In genomic region chrX:39452404-39452803, GRCh38 we compare ENCODE assay signal across 22 cellular contexts.
"Had no signal": no experiment of that assay in that cellular context is flagged by ENCODE, and none has a peak within 500 bp of the region (broad histone marks: within the 10 kb centered on the region; RNA-seq: fewer than 3 reads in every experiment).

No MANE protein-coding gene starts in this region.

- DNase-seq: activated CD4-positive, alpha-beta T cell treated with anti-CD3 and anti-CD28 coated beads, Interleukin-2, amount 10 ng/mL, durations not matched to agents 24 days and 14 days; activated CD4-positive, alpha-beta T cell treated with anti-CD3 and anti-CD28 coated beads, Interleukin-2, amount 50 U/mL, for 48 hours; activated CD4-positive, CD25-positive, alpha-beta regulatory T cell treated with anti-CD3 and anti-CD28 coated beads, Interleukin-2, amount 50 U/mL, for 72 hours; activated CD8-positive, alpha-beta memory T cell treated with anti-CD3 and anti-CD28 coated beads, Interleukin-2, amount 10 ng/mL, durations not matched to agents 7 days and 5 days; activated effector memory CD4-positive, alpha-beta T cell treated with anti-CD3 and anti-CD28 coated beads, Interleukin-2, amount 50 U/mL, for 16 hours; activated naive CD4-positive, alpha-beta T cell treated with Interleukin-2 at 50 U/mL for 16 hours; activated T-cell treated with anti-CD3 and anti-CD28 coated beads, Interleukin-2, amount 50 U/mL, for 24 hours; amygdala; MM.1S; NCI-H1092 treated with DMSO at 0.1 percent for 48 hours; NCI-H1436; NCI-H1694 treated with DMSO at 0.1 percent for 48 hours; NCI-H2029 treated with DMSO at 0.1 percent for 48 hours; NCI-H510A treated with DMSO at 0.1 percent for 48 hours; OCI-M1; RPMI8226 had no signal

- H3K9me3 Mint-ChIP-seq: activated T-cell treated with anti-CD3 and anti-CD28 coated beads, Interleukin-2, amount 50 U/mL, for 24 hours had no signal

- H3K4me3 Mint-ChIP-seq: activated CD4-positive, alpha-beta T cell treated with anti-CD3 and anti-CD28 coated beads, Interleukin-2, amount 10 ng/mL, durations not matched to agents 24 days and 14 days; activated CD8-positive, alpha-beta memory T cell treated with anti-CD3 and anti-CD28 coated beads, Interleukin-2, amount 10 ng/mL, durations not matched to agents 7 days and 5 days; activated naive CD8-positive, alpha-beta T cell; activated T-cell treated with anti-CD3 and anti-CD28 coated beads, Interleukin-2, amount 50 U/mL, for 24 hours; brain; T-helper 1 cell treated with Interleukin-12 subunit alpha and Interleukin-12 subunit beta and Interleukin-4 antibody, amounts not matched to agents 30 μg/mL and 1 μg/mL, for 36 hours; WTC11 had no signal

- H3K36me3 Mint-ChIP-seq: activated naive CD8-positive, alpha-beta T cell; brain had no signal

- H3K27me3 Mint-ChIP-seq: activated CD4-positive, alpha-beta T cell treated with anti-CD3 and anti-CD28 coated beads, Interleukin-2, amount 10 ng/mL, durations not matched to agents 24 days and 14 days; activated CD8-positive, alpha-beta memory T cell treated with anti-CD3 and anti-CD28 coated beads, Interleukin-2, amount 10 ng/mL, durations not matched to agents 7 days and 5 days; activated naive CD8-positive, alpha-beta T cell had no signal

- ATAC-seq: activated CD8-positive, alpha-beta memory T cell treated with anti-CD3 and anti-CD28 coated beads, Interleukin-2, amount 10 ng/mL, durations not matched to agents 7 days and 5 days; Panc1; Right ventricle myocardium inferior; WTC11 had no signal

- H3K27ac Mint-ChIP-seq: activated CD4-positive, alpha-beta T cell treated with anti-CD3 and anti-CD28 coated beads, Interleukin-2, amount 10 ng/mL, durations not matched to agents 24 days and 14 days; activated CD8-positive, alpha-beta memory T cell treated with anti-CD3 and anti-CD28 coated beads, Interleukin-2, amount 10 ng/mL, durations not matched to agents 7 days and 5 days; activated naive CD8-positive, alpha-beta T cell; activated T-cell treated with anti-CD3 and anti-CD28 coated beads, Interleukin-2, amount 50 U/mL, for 24 hours; T-helper 1 cell treated with Interleukin-12 subunit alpha and Interleukin-12 subunit beta and Interleukin-4 antibody, amounts not matched to agents 30 μg/mL and 1 μg/mL, for 36 hours; WTC11 had no signal
